17 cellular contexts compared by ENCODE assay signal in genomic region chr9:130527651-130528310, GRCh38. TPM values are rescaled to one million over a fixed set of nuclear protein-coding genes. Genes with fewer than 3 reads are reported as not detected.
DNase-seq lines count a peak whose midpoint lies in the region; ATAC-seq, FAIRE-seq and TF ChIP-seq lines count a peak whose summit lies in the region.
"Had no signal": no experiment of that assay in that cellular context is flagged by ENCODE, and none has a peak within 500 bp of the region (broad histone marks: within the 10 kb centered on the region; RNA-seq: fewer than 3 reads in every experiment).

No MANE protein-coding gene starts in this region.

- no peaks in the 10 kb centered on the region; the same call in 2 of the 3 replicates for H3K36me3 Mint-ChIP-seq in GM23338 (ENCODE audit: low read depth)
- no peaks in the 10 kb centered on the region for H3K36me3 Mint-ChIP-seq in nephron progenitor cell (ENCODE audit: low read depth)
- H3K36me3 Mint-ChIP-seq: CD4-positive, alpha-beta memory T cell had no signal

- FAIRE-seq in urothelium cell line (lab: Jason Lieb, UNC), result no peak
- FAIRE-seq: GM12891, GM18507 had no signal

- no peaks in the 10 kb centered on the region for H3F3A ChIP-seq in GM23338 (replicated peaks; ENCODE audit: low read depth)

- H3K4me3 ChIP-seq in GM23338, result no peak overlapping the region
- H3K4me3 ChIP-seq in uterus, result no peak overlapping the region

- no peaks in the 10 kb centered on the region for H3K9me2 ChIP-seq in GM23338 (ENCODE audit: insufficient read depth)

- no peaks in the 10 kb centered on the region for H4K20me1 ChIP-seq in GM23338 (replicated peaks; ENCODE audit: insufficient read depth)

- no peak overlapping the region for H3K4me2 ChIP-seq in GM23338

- H3K27me3 ChIP-seq in GM23338 (ENCODE audit: insufficient read depth) (no peaks in the 10 kb centered on the region), uterus (no peaks in the 10 kb centered on the region)

- no peak for TF ChIP-seq CTCF in GM23338 (conservative IDR thresholded peaks at IDR 0.05; ENCODE audit: low read depth in 2 of 2)
- TF ChIP-seq CTCF in VCaP (conservative IDR thresholded peaks at IDR 0.05), result no peak
- TF ChIP-seq CTCF in nephron progenitor cell (IDR thresholded peaks at IDR 0.05), result no peak
- no peak for TF ChIP-seq CTCF in uterus (IDR thresholded peaks at IDR 0.05)

- peak overlapping the region; percentile 32; the same call in 1 of the 2 replicates for H2AFZ ChIP-seq in GM23338

- no peak for DNase-seq in GM23338 (ENCODE audit: low spot score)
- DNase-seq in nephron progenitor cell, result no peak
- DNase-seq in urothelium cell line (ENCODE audit: low spot score), result peak; percentile 0
- DNase-seq in effector CD4-positive, alpha-beta T cell, result no peak
- no peak for DNase-seq in uterus
- DNase-seq: C1 segment of cervical spinal cord; Calu3; CD4-positive, alpha-beta memory T cell; COR-L47; DMS53; DMS79 treated with DMSO at 0.1 percent for 48 hours; GF-D8; H9 had no signal

- intact Hi-C loops in uterus (cut with DNase I; ENCODE audit: low total_unique reads), result no loop called here

- H3K27me3 Mint-ChIP-seq in GM23338 (ENCODE audit: insufficient read depth, low read depth, poor library complexity) (peaks cover under 1% of the 10 kb centered on the region), nephron progenitor cell (ENCODE audit: low read depth, poor library complexity) (peaks cover 19% of the 10 kb centered on the region)

- H3K9me3 Mint-ChIP-seq in GM23338 (no peaks in the 10 kb centered on the region), nephron progenitor cell (no peaks in the 10 kb centered on the region)
- H3K9me3 Mint-ChIP-seq: CD4-positive, alpha-beta memory T cell; H9 had no signal

- H3K79me2 ChIP-seq in GM23338 (replicated peaks; ENCODE audit: insufficient read depth), result no peaks in the 10 kb centered on the region

- H3K27ac ChIP-seq in GM23338 (ENCODE audit: low read depth) (no peak overlapping the region), VCaP (peak overlapping the region; percentile 46; the same call in 1 of the 2 replicates), uterus (no peak overlapping the region)

- no peak overlapping the region for H3K27ac Mint-ChIP-seq in GM23338
- peak overlapping the region; percentile 69 for H3K27ac Mint-ChIP-seq in nephron progenitor cell
- H3K27ac Mint-ChIP-seq: CD4-positive, alpha-beta memory T cell had no signal

- ATAC-seq in GM23338, result no peak
- ATAC-seq: HCT116 had no signal

- H3K4me1 Mint-ChIP-seq in GM23338, result peaks cover 22% of the 10 kb centered on the region
- H3K4me1 Mint-ChIP-seq in nephron progenitor cell, result peaks cover 79% of the 10 kb centered on the region
- H3K4me1 Mint-ChIP-seq: CD4-positive, alpha-beta memory T cell had no signal

- no peak overlapping the region for H3K4me3 Mint-ChIP-seq in GM23338
- H3K4me3 Mint-ChIP-seq in nephron progenitor cell, result peak overlapping the region; percentile 10
- H3K4me3 Mint-ChIP-seq: CD4-positive, alpha-beta memory T cell; H9 had no signal

- H3K36me3 ChIP-seq in GM23338 (ENCODE audit: insufficient read depth) (no peaks in the 10 kb centered on the region), uterus (no peaks in the 10 kb centered on the region)

- no peak for TF ChIP-seq POLR2A in uterus (IDR thresholded peaks at IDR 0.05)

- no peaks in the 10 kb centered on the region for H3K9me3 ChIP-seq in uterus

- H3K4me1 ChIP-seq in GM23338 (ENCODE audit: insufficient read depth) (peaks cover 14% of the 10 kb centered on the region), uterus (no peaks in the 10 kb centered on the region)

TF ChIP-seq in GM23338, 12 proteins besides CTCF, POLR2A, EP300 and RAD21 (continues in another document):
- TF ChIP-seq, protein P1, sequence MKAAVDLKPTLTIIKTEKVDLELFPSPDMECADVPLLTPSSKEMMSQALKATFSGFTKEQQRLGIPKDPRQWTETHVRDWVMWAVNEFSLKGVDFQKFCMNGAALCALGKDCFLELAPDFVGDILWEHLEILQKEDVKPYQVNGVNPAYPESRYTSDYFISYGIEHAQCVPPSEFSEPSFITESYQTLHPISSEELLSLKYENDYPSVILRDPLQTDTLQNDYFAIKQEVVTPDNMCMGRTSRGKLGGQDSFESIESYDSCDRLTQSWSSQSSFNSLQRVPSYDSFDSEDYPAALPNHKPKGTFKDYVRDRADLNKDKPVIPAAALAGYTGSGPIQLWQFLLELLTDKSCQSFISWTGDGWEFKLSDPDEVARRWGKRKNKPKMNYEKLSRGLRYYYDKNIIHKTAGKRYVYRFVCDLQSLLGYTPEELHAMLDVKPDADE (IDR thresholded peaks at IDR 0.05), result no peak
- TF ChIP-seq JUNB (IDR thresholded peaks at IDR 0.05; ENCODE audit: unreplicated experiment) (no peak), EZH2phosphoT487 (IDR thresholded peaks at IDR 0.05; ENCODE audit: unreplicated experiment) (no peak), ZNF114 (CRISPR knock-in tag; IDR thresholded peaks at IDR 0.05) (no peak), STAT1 (IDR thresholded peaks at IDR 0.05; ENCODE audit: unreplicated experiment) (no peak), POLR2AphosphoS5 (IDR thresholded peaks at IDR 0.05; ENCODE audit: low read depth) (no peak), EZH2 (IDR thresholded peaks at IDR 0.05; ENCODE audit: low read depth, unreplicated experiment) (no peak), ZNF462 (CRISPR knock-in tag; IDR thresholded peaks at IDR 0.05) (no peak)

RNA-seq across cellular contexts. Expression of gene FUBP3, which starts 51.6 kb away (rescaled TPM):
- total RNA-seq in GM23338 (2014; rRNA removed; shearing (Covaris generic)), result 63.4 and 74.8 TPM in 2 replicates
- 38.0 and 42.5 TPM in 2 replicates for polyA plus RNA-seq in GM23338 (2016; fragmentation: Nextera tagmentation; extraction: Ambion mirVana)
- total RNA-seq in uterus, result 10 to 100 TPM; 22.4 to 65.6 (median 38.6) TPM
